ENCODE assay signal across 12 cellular contexts in genomic region chr6:356828-357251, GRCh38. TPM values are rescaled to one million over a fixed set of nuclear protein-coding genes. Genes with fewer than 3 reads are reported as not detected.
DNase-seq lines count a peak whose midpoint lies in the region; ATAC-seq, FAIRE-seq and TF ChIP-seq lines count a peak whose summit lies in the region.
"Had no signal": no experiment of that assay in that cellular context is flagged by ENCODE, and none has a peak within 500 bp of the region (broad histone marks: within the 10 kb centered on the region; RNA-seq: fewer than 3 reads in every experiment).

No MANE protein-coding gene starts in this region.

- H3K4me1 Mint-ChIP-seq in dendritic cell treated with granulocyte-macrophage colony-stimulating factor and Interleukin-4, amounts not matched to agents 40 ng/mL and 50 ng/mL, for 4 days (ENCODE audit: low read depth) = peaks cover 91% of the 10 kb centered on the region
- H3K4me1 Mint-ChIP-seq: activated naive CD4-positive, alpha-beta T cell treated with anti-CD3 and anti-CD28 coated beads, Interleukin-2, amount 50 U/mL, for 24 hours had no signal

- DNase-seq in GM12891 (ENCODE audit: insufficient read length, low spot score) (peak; percentile 75), GM19239 (ENCODE audit: insufficient read length, low spot score) (peak; percentile 76), AML-193 (lab: John Stamatoyannopoulos, UW) (no peak)
- DNase-seq in activated CD8-positive, alpha-beta memory T cell treated with anti-CD3 and anti-CD28 coated beads, Interleukin-2, amount 50 U/mL, for 48 hours = no peak

- H3K4me3 Mint-ChIP-seq in dendritic cell treated with granulocyte-macrophage colony-stimulating factor and Interleukin-4, amounts not matched to agents 40 ng/mL and 50 ng/mL, for 4 days = no peak overlapping the region
- H3K4me3 Mint-ChIP-seq: activated naive CD4-positive, alpha-beta T cell treated with anti-CD3 and anti-CD28 coated beads, Interleukin-2, amount 50 U/mL, for 24 hours had no signal

- no peaks in the 10 kb centered on the region for H3K9me3 Mint-ChIP-seq in dendritic cell treated with granulocyte-macrophage colony-stimulating factor and Interleukin-4, amounts not matched to agents 40 ng/mL and 50 ng/mL, for 4 days
- H3K9me3 Mint-ChIP-seq: activated naive CD4-positive, alpha-beta T cell treated with anti-CD3 and anti-CD28 coated beads, Interleukin-2, amount 50 U/mL, for 24 hours had no signal

- peak overlapping the region; percentile 86 for H3K27ac Mint-ChIP-seq in dendritic cell treated with granulocyte-macrophage colony-stimulating factor and Interleukin-4, amounts not matched to agents 40 ng/mL and 50 ng/mL, for 4 days
- H3K27ac Mint-ChIP-seq: activated naive CD4-positive, alpha-beta T cell treated with anti-CD3 and anti-CD28 coated beads, Interleukin-2, amount 50 U/mL, for 24 hours; progenitor cell of endocrine pancreas had no signal

- intact Hi-C loops in dendritic cell treated with granulocyte-macrophage colony-stimulating factor and Interleukin-4, amounts not matched to agents 40 ng/mL and 50 ng/mL, for 4 days (cut with micrococcal nuclease) = loop anchor here (5.0 kb wide), 1 partner anchor 35 kb away; the partner anchor contains the start of gene IRF4

- peak; percentile 91 for FAIRE-seq in GM12891 (lab: Jason Lieb, UNC)
- FAIRE-seq in GM19239 (lab: Jason Lieb, UNC) = peak; percentile 63
- FAIRE-seq: D721Med, endothelial cell of umbilical vein had no signal

- TF ChIP-seq POLR2A in GM12891 (IDR thresholded peaks at IDR 0.05; ENCODE audit: low read depth, low read length) = no peak

- peaks cover 43% of the 10 kb centered on the region for H3K36me3 Mint-ChIP-seq in dendritic cell treated with granulocyte-macrophage colony-stimulating factor and Interleukin-4, amounts not matched to agents 40 ng/mL and 50 ng/mL, for 4 days (ENCODE audit: low read depth)
- H3K36me3 Mint-ChIP-seq: activated naive CD4-positive, alpha-beta T cell treated with anti-CD3 and anti-CD28 coated beads, Interleukin-2, amount 50 U/mL, for 24 hours had no signal

- ATAC-seq in HG02870 (IDR thresholded peaks at IDR 0.05; ENCODE audit: unreplicated experiment) = peak; percentile 47
- no peak for ATAC-seq in HG03565 (IDR thresholded peaks at IDR 0.05; ENCODE audit: unreplicated experiment)
- ATAC-seq in GM19328 (IDR thresholded peaks at IDR 0.05; ENCODE audit: unreplicated experiment) = no peak

- peaks cover 4% of the 10 kb centered on the region for H3K27me3 Mint-ChIP-seq in dendritic cell treated with granulocyte-macrophage colony-stimulating factor and Interleukin-4, amounts not matched to agents 40 ng/mL and 50 ng/mL, for 4 days
- H3K27me3 Mint-ChIP-seq: activated naive CD4-positive, alpha-beta T cell treated with anti-CD3 and anti-CD28 coated beads, Interleukin-2, amount 50 U/mL, for 24 hours; progenitor cell of endocrine pancreas had no signal

TF ChIP-seq in GM12891, 5 proteins besides CTCF, POLR2A, EP300 and RAD21:
- TF ChIP-seq PAX5 (IDR thresholded peaks at IDR 0.05; ENCODE audit: insufficient read depth, low read length, severe bottlenecking) = no peak
- 0 out of 2 replicates have a peak, but pooled peaks have one; percentile 22 for TF ChIP-seq POU2F2 (IDR thresholded peaks at IDR 0.05; ENCODE audit: low read depth, low read length)
- TF ChIP-seq POLR2AphosphoS5 (IDR thresholded peaks at IDR 0.05; ENCODE audit: low read depth, low read length) = no peak
- TF ChIP-seq SPI1 (IDR thresholded peaks at IDR 0.05; ENCODE audit: low read depth, low read length) = peak; percentile 80
- no peak for TF ChIP-seq TAF1 (IDR thresholded peaks at IDR 0.05; ENCODE audit: low read depth, low read length)
TF ChIP-seq in GM12891: peak in this region for 2.

RNA-seq across cellular contexts. Expression of gene IRF4, which starts 34.7 kb away (rescaled TPM):
- polyA plus RNA-seq in GM12891 (2012; ENCODE audit: low read depth, missing spikeins) = 240 TPM
- polyA plus RNA-seq: endothelial cell of umbilical vein had no signal

Comparison
In these comparisons a context has a peak if more than half of its experiments do, and no peak if none do; other contexts are left out.
1. DNase-seq: peak in GM12891 (single experiment) and GM19239 (single experiment); none in activated CD8-positive, alpha-beta memory T cell treated with anti-CD3 and anti-CD28 coated beads, Interleukin-2, amount 50 U/mL, for 48 hours (single experiment) and AML-193 (0 of 2).